ENCODE assay signal across 17 cellular contexts in genomic region chr15:71228403-71228802, GRCh38.
DNase-seq lines count a peak whose midpoint lies in the region; ATAC-seq and TF ChIP-seq lines count a peak whose summit lies in the region.
"Had no signal": no experiment of that assay in that cellular context is flagged by ENCODE, and none has a peak within 500 bp of the region (broad histone marks: within the 10 kb centered on the region; RNA-seq: fewer than 3 reads in every experiment).

No MANE protein-coding gene starts in this region.

- no peaks in the 10 kb centered on the region for H3K36me3 Mint-ChIP-seq in neural progenitor cell
- H3K36me3 Mint-ChIP-seq: CD4-positive, alpha-beta memory T cell had no signal

- H3K36me3 ChIP-seq in HEK293 (ENCODE audit: control insufficient read depth in 2 of 2, insufficient read depth in 1 of 2, low read length in 2 of 2) (no peaks in the 10 kb centered on the region), adipocyte (ENCODE audit: control insufficient read depth, insufficient read depth, low read length, severe bottlenecking) (no peaks in the 10 kb centered on the region), neural progenitor cell (no peaks in the 10 kb centered on the region), mammary epithelial cell (ENCODE audit: insufficient read depth, low read length) (peaks cover 2% of the 10 kb centered on the region)
- H3K36me3 ChIP-seq: SJSA1 had no signal

- dilution Hi-C loops in mammary epithelial cell (cut with HindIII; ENCODE audit: low sequenced_read_pairs), result no loop called here

- no peaks in the 10 kb centered on the region for H3K79me2 ChIP-seq in neural progenitor cell (ENCODE audit: low read depth)
- peaks cover 6% of the 10 kb centered on the region for H3K79me2 ChIP-seq in mammary epithelial cell (ENCODE audit: insufficient read depth, low read length)

- no peak for ATAC-seq in GM18520 (IDR thresholded peaks at IDR 0.05; ENCODE audit: unreplicated experiment)
- ATAC-seq in GM18868 (IDR thresholded peaks at IDR 0.05; ENCODE audit: unreplicated experiment), result no peak

- H3K9ac ChIP-seq in adipocyte (ENCODE audit: low read length) (no peak overlapping the region), neural progenitor cell (no peak overlapping the region), mammary epithelial cell (ENCODE audit: insufficient read depth, low read length) (no peak overlapping the region)

- H3K4me3 ChIP-seq in HEK293 (ENCODE audit: low read depth, low read length), result no peak overlapping the region
- no peak overlapping the region for H3K4me3 ChIP-seq in adipocyte (ENCODE audit: low read length)
- H3K4me3 ChIP-seq in neural progenitor cell, result no peak overlapping the region
- H3K4me3 ChIP-seq in mammary epithelial cell (replicated peaks in 1 of 3; ENCODE audit: insufficient read depth in 1 of 3, low read depth in 2 of 3, low read length in 3 of 3), result no peak overlapping the region
- H3K4me3 ChIP-seq: SJSA1 had no signal

- H3K27me3 ChIP-seq in adipocyte (replicated peaks; ENCODE audit: control insufficient read depth, insufficient read depth, low read length), result no peaks in the 10 kb centered on the region
- no peaks in the 10 kb centered on the region for H3K27me3 ChIP-seq in neural progenitor cell
- no peaks in the 10 kb centered on the region for H3K27me3 ChIP-seq in mammary epithelial cell (ENCODE audit: insufficient read depth, low read length)
- H3K27me3 ChIP-seq: SJSA1 had no signal

- H3K9me3 Mint-ChIP-seq in neural progenitor cell, result peaks cover 2% of the 10 kb centered on the region

- H3K4me1 ChIP-seq in HEK293 (ENCODE audit: control insufficient read depth, insufficient read depth, low read length), result peaks cover 21% of the 10 kb centered on the region
- no peaks in the 10 kb centered on the region for H3K4me1 ChIP-seq in adipocyte (ENCODE audit: control insufficient read depth, insufficient read depth, low read length)
- peaks cover 26% of the 10 kb centered on the region for H3K4me1 ChIP-seq in neural progenitor cell
- H3K4me1 ChIP-seq in mammary epithelial cell (ENCODE audit: insufficient read depth, low read length), result peaks cover 12% of the 10 kb centered on the region

- DNase-seq in adipocyte (ENCODE audit: low read depth) (peak; percentile 52), islet precursor cell (peak; percentile 41), neural progenitor cell (ENCODE audit: low spot score) (peak; percentile 19), mammary epithelial cell (no peak), NCI-H2107 treated with DMSO at 0.1 percent for 48 hours (lab: John Stamatoyannopoulos, UW; ENCODE audit: unreplicated experiment) (no peak)
- DNase-seq: CD4-positive, alpha-beta memory T cell; DMS79; NCI-H1105 treated with DMSO at 0.1 percent for 48 hours; NCI-H187; NCI-H2171 treated with DMSO at 0.1 percent for 48 hours; NCI-H446 treated with DMSO at 0.1 percent for 48 hours; NCI-H774 had no signal

- TF ChIP-seq CTCF in HEK293 (tag by site-specific recombination; IDR thresholded peaks at IDR 0.05) (no peak), neural progenitor cell (IDR thresholded peaks at IDR 0.05) (no peak), mammary epithelial cell (conservative IDR thresholded peaks at IDR 0.05 in 1 of 2, IDR thresholded peaks at IDR 0.05 in 1 of 2; ENCODE audit: extremely low read depth in 1 of 2, insufficient read depth in 1 of 2, low read depth in 1 of 2, low read length in 2 of 2) (no peak)

- H3K4me2 ChIP-seq in neural progenitor cell, result no peak overlapping the region
- H3K4me2 ChIP-seq in mammary epithelial cell (ENCODE audit: insufficient read depth, low read depth, low read length), result no peak overlapping the region

- peaks cover 3% of the 10 kb centered on the region for H3K27me3 Mint-ChIP-seq in neural progenitor cell (ENCODE audit: insufficient read depth, low read depth)

- intact Hi-C loops in mammary epithelial cell (cut with micrococcal nuclease), result no loop called here

- H3K27ac ChIP-seq in HEK293 (ENCODE audit: extremely low read depth, low read depth, low read length) (no peak overlapping the region), neural progenitor cell (no peak overlapping the region), mammary epithelial cell (ENCODE audit: insufficient read depth, low read depth, low read length) (no peak overlapping the region)
- H3K27ac ChIP-seq: SJSA1 had no signal

- H4K20me1 ChIP-seq in neural progenitor cell (ENCODE audit: low read depth) (no peaks in the 10 kb centered on the region), mammary epithelial cell (ENCODE audit: insufficient read depth, low read length) (no peaks in the 10 kb centered on the region)

- H3K9me3 ChIP-seq in HEK293 (ENCODE audit: control insufficient read depth, insufficient read depth, low read depth, low read length), result no peaks in the 10 kb centered on the region
- no peaks in the 10 kb centered on the region for H3K9me3 ChIP-seq in adipocyte (ENCODE audit: control insufficient read depth, low read length)
- no peaks in the 10 kb centered on the region for H3K9me3 ChIP-seq in neural progenitor cell (ENCODE audit: low read depth)
- H3K9me3 ChIP-seq in mammary epithelial cell (replicated peaks; ENCODE audit: insufficient read depth, low read length), result no peaks in the 10 kb centered on the region
- H3K9me3 ChIP-seq: SJSA1 had no signal

- H2AFZ ChIP-seq in neural progenitor cell (replicated peaks) (peak overlapping the region; percentile 19), mammary epithelial cell (ENCODE audit: low read depth, low read length) (no peak overlapping the region)

- in situ Hi-C loops in mammary epithelial cell (cut with MboI; ENCODE audit: low sequenced_read_pairs in 2 of 2), result no loop called here

- 96% methylated on average over 1 of the region's 1 CpG for WGBS in mammary epithelial cell (ENCODE audit: low coverage, missing lambda C conversion rate)

- BruUV-seq in mammary epithelial cell (replicated peaks; lab: Mats Ljungman, UMichigan), result no TSS peak

- CTCF ChIA-PET in HEK293 (lab: Yijun Ruan, JAX) (no interaction called here), mammary epithelial cell (lab: Charles Lee; ENCODE audit: low non-redundant PET) (no interaction called here)

- POLR2A ChIA-PET in HEK293 (lab: Yijun Ruan, JAX), result interaction anchor here (0.6 to 0.7 kb wide), 2 partner anchors 15 to 100 kb away, joined by 3 to 6 read pairs; no protein-coding TSS in a partner anchor

- peaks cover 24% of the 10 kb centered on the region for H3K4me1 Mint-ChIP-seq in neural progenitor cell
- H3K4me1 Mint-ChIP-seq: B cell; CD4-positive, alpha-beta memory T cell had no signal

- H3K27ac Mint-ChIP-seq in neural progenitor cell, result no peak overlapping the region
- H3K27ac Mint-ChIP-seq: B cell; CD4-positive, alpha-beta memory T cell had no signal

- H3K4me3 Mint-ChIP-seq in neural progenitor cell, result no peak overlapping the region
- H3K4me3 Mint-ChIP-seq: B cell; CD4-positive, alpha-beta memory T cell had no signal

- H3F3A ChIP-seq in neural progenitor cell (ENCODE audit: low read depth), result no peaks in the 10 kb centered on the region

TF ChIP-seq in HEK293, 187 proteins besides CTCF, POLR2A, EP300 and RAD21 (continues in another document):
- TF ChIP-seq ZNF324 (tag by site-specific recombination; IDR thresholded peaks at IDR 0.05) (no peak), ZNF580 (tag by site-specific recombination; IDR thresholded peaks at IDR 0.05) (no peak), ZNF169 (tag by site-specific recombination; IDR thresholded peaks at IDR 0.05) (no peak), ZNF639 (tag by site-specific recombination; IDR thresholded peaks at IDR 0.05) (no peak), TSHZ1 (tag by site-specific recombination; IDR thresholded peaks at IDR 0.05; ENCODE audit: borderline replicate concordance) (no peak), ZBTB17 (tag by site-specific recombination; IDR thresholded peaks at IDR 0.05) (peak; percentile 46; the same call in 1 of the 2 replicates), TRIM28 (IDR thresholded peaks at IDR 0.05; ENCODE audit: borderline replicate concordance, low read length) (peak; percentile 49; the same call in 1 of the 2 replicates), EGR2 (tag by site-specific recombination; IDR thresholded peaks at IDR 0.05; ENCODE audit: low read depth) (no peak), WT1 (tag by site-specific recombination; IDR thresholded peaks at IDR 0.05) (no peak)

Comparison
In these comparisons a context has a peak if more than half of its experiments do, and no peak if none do; other contexts are left out.
1. DNase-seq: peak in adipocyte (single experiment), islet precursor cell (single experiment) and neural progenitor cell (single experiment); none in mammary epithelial cell (single experiment) and NCI-H2107 treated with DMSO at 0.1 percent for 48 hours (single experiment).